In genomic region chr5:160685695-160686094, GRCh38 we compare ENCODE assay signal across 9 cellular contexts.
DNase-seq lines count a peak whose midpoint lies in the region; ATAC-seq, FAIRE-seq and TF ChIP-seq lines count a peak whose summit lies in the region.
"Had no signal": no experiment of that assay in that cellular context is flagged by ENCODE, and none has a peak within 500 bp of the region (broad histone marks: within the 10 kb centered on the region; RNA-seq: fewer than 3 reads in every experiment).

No MANE protein-coding gene starts in this region.

- in situ Hi-C loops in GM12878 (cut with MboI), result loop anchor here (5.0 kb wide), 1 partner anchor 52 kb away; no protein-coding TSS in a partner anchor

- no peaks in the 10 kb centered on the region for H3K9me3 ChIP-seq in A673 (ENCODE audit: low read depth, low read length, poor library complexity, severe bottlenecking)
- no peaks in the 10 kb centered on the region for H3K9me3 ChIP-seq in GM12878 (replicated peaks; ENCODE audit: control insufficient read depth, insufficient read depth, low read length)

- H3K4me2 ChIP-seq in GM12878 (ENCODE audit: control insufficient read depth, insufficient read depth), result no peak overlapping the region

- no peaks in the 10 kb centered on the region for H3K36me3 ChIP-seq in A673 (ENCODE audit: insufficient read depth, low read length, poor library complexity, severe bottlenecking)
- no peaks in the 10 kb centered on the region for H3K36me3 ChIP-seq in GM12878 (ENCODE audit: control insufficient read depth in 2 of 2, insufficient read depth in 2 of 2, low read length in 1 of 2)

- H3K27ac ChIP-seq in A673 (ENCODE audit: low read depth, low read length, poor library complexity, severe bottlenecking) (no peak overlapping the region), GM12878 (ENCODE audit: control insufficient read depth, insufficient read depth) (no peak overlapping the region)

- H3K9me3 Mint-ChIP-seq in naive thymus-derived CD8-positive, alpha-beta T cell, result peaks cover 0 to 4% (median 0%) of the 10 kb centered on the region in 9 donors

- H3K4me3 ChIP-seq in A673 (ENCODE audit: low read depth, low read length, poor library complexity, severe bottlenecking), result no peak overlapping the region
- H3K4me3 ChIP-seq in GM12878, result no peak overlapping the region

- H3K27me3 ChIP-seq in A673 (replicated peaks; ENCODE audit: insufficient read depth, low read depth, low read length, poor library complexity), result peaks cover 4% of the 10 kb centered on the region
- no peaks in the 10 kb centered on the region; a peak in 1 of 4 replicates for H3K27me3 ChIP-seq in GM12878 (replicated peaks in 1 of 2; ENCODE audit: control insufficient read depth in 2 of 2, insufficient read depth in 2 of 2, low read length in 1 of 2)

- no peak overlapping the region for H3K4me3 Mint-ChIP-seq in naive thymus-derived CD8-positive, alpha-beta T cell
- H3K4me3 Mint-ChIP-seq: naive B cell had no signal

- POLR2A ChIA-PET in A673 (lab: Charles Lee; ENCODE audit: low non-redundant PET) (no interaction called here), GM12878 (lab: Charles Lee) (no interaction called here)
- POLR2A ChIA-PET in naive thymus-derived CD8-positive, alpha-beta T cell (lab: Charles Lee), result no interaction called here

- H2AFZ ChIP-seq in GM12878 (ENCODE audit: control insufficient read depth, low read depth, low read length), result no peak overlapping the region

- no peaks in the 10 kb centered on the region for H3K36me3 Mint-ChIP-seq in naive thymus-derived CD8-positive, alpha-beta T cell
- H3K36me3 Mint-ChIP-seq: naive B cell had no signal

- peaks cover 0 to 12% (median 7%) of the 10 kb centered on the region in 5 donors for H3K27me3 Mint-ChIP-seq in naive thymus-derived CD8-positive, alpha-beta T cell

- H3K9ac ChIP-seq in GM12878 (ENCODE audit: control insufficient read depth, insufficient read depth, low read length), result no peak overlapping the region

- TF ChIP-seq CTCF in A673 (conservative IDR thresholded peaks at IDR 0.05; ENCODE audit: low read depth, low read length), result peak; percentile 50
- peak; percentile 47 to 70 (median 50) for TF ChIP-seq CTCF in GM12878 (IDR thresholded peaks at IDR 0.05 in 2 of 3, conservative IDR thresholded peaks at IDR 0.05 in 1 of 3; ENCODE audit: control insufficient read depth in 2 of 3, extremely low read depth in 1 of 3, insufficient read depth in 1 of 3, low read depth in 3 of 3, low read length in 3 of 3)

- DNase-seq in A673 (ENCODE audit: low spot score), result peak; percentile 27
- peak; percentile 13 for DNase-seq in GM12878 (ENCODE audit: low read depth, low spot score)
- DNase-seq in activated CD4-positive, alpha-beta T cell treated with anti-CD3 and anti-CD28 coated beads, Interleukin-2, amount 50 U/mL, for 4 hours, result no peak
- no peak for DNase-seq in naive thymus-derived CD8-positive, alpha-beta T cell
- DNase-seq in AG08395 (ENCODE audit: low spot score), result no peak
- DNase-seq: naive B cell had no signal

- no peaks in the 10 kb centered on the region for H3K4me1 Mint-ChIP-seq in naive thymus-derived CD8-positive, alpha-beta T cell
- H3K4me1 Mint-ChIP-seq: naive B cell had no signal

- H3K27ac Mint-ChIP-seq in naive thymus-derived CD8-positive, alpha-beta T cell, result no peak overlapping the region
- H3K27ac Mint-ChIP-seq: naive B cell had no signal

- H3K79me2 ChIP-seq in GM12878 (ENCODE audit: control insufficient read depth, insufficient read depth, low read length), result no peaks in the 10 kb centered on the region

- WGBS in GM12878 (ENCODE audit: insufficient coverage, insufficient replicate concordance, low lambda C conversion rate, missing lambda C conversion rate), result 8% methylated on average over 6 of the region's 6 CpGs

- H3K4me1 ChIP-seq in A673 (ENCODE audit: insufficient read depth, low read length, poor library complexity, severe bottlenecking), result no peaks in the 10 kb centered on the region
- H3K4me1 ChIP-seq in GM12878 (ENCODE audit: control insufficient read depth, insufficient read depth, low read length), result no peaks in the 10 kb centered on the region

- ATAC-seq in GM19351 (IDR thresholded peaks at IDR 0.05; ENCODE audit: unreplicated experiment) (peak; percentile 88), HG03457 (IDR thresholded peaks at IDR 0.05; ENCODE audit: unreplicated experiment) (peak; percentile 78), GM12878 (peak; percentile 89), GM18505 (IDR thresholded peaks at IDR 0.05; ENCODE audit: unreplicated experiment) (no peak)
- no peak for ATAC-seq in naive thymus-derived CD8-positive, alpha-beta T cell

- RAD21 ChIA-PET in GM12878 (lab: Charles Lee; ENCODE audit: unreplicated experiment), result no interaction called here

- SMC1A ChIA-PET in GM12878 (lab: Charles Lee; ENCODE audit: uncharacterized antibody, unreplicated experiment), result no interaction called here

- TF ChIP-seq RAD21 in GM12878 (IDR thresholded peaks at IDR 0.05; ENCODE audit: insufficient read depth, low read depth, low read length), result peak; percentile 64

- no peak for FAIRE-seq in GM12878 (lab: Jason Lieb, UNC)

- no peaks in the 10 kb centered on the region for H4K20me1 ChIP-seq in GM12878 (ENCODE audit: control insufficient read depth, insufficient read depth)

- no peak for TF ChIP-seq POLR2A in GM12878 (IDR thresholded peaks at IDR 0.05; ENCODE audit: low read depth, low read length)
- no peak for TF ChIP-seq POLR2A in GM18505 (IDR thresholded peaks at IDR 0.05; ENCODE audit: borderline replicate concordance, extremely low read depth, insufficient read depth, insufficient read length)

- no peak for TF ChIP-seq EP300 in GM12878 (IDR thresholded peaks at IDR 0.05; ENCODE audit: borderline replicate concordance in 1 of 2, control insufficient read depth in 1 of 2, low read depth in 2 of 2, low read length in 2 of 2)

- BruUV-seq in A673 (replicated peaks; lab: Mats Ljungman, UMichigan) (no TSS peak), GM12878 (replicated peaks; lab: Mats Ljungman, UMichigan) (no TSS peak)

- intact Hi-C loops in A673 (cut with micrococcal nuclease; ENCODE audit: unreplicated experiment), result no loop called here
- intact Hi-C loops in GM12878 (cut with micrococcal nuclease; ENCODE audit: unreplicated experiment), result loop anchor here (2.0 to 5.0 kb wide), 2 partner anchors 101 to 857 kb away; no protein-coding TSS in a partner anchor

- CTCF ChIA-PET in A673 (lab: Charles Lee), result no interaction called here
- CTCF ChIA-PET in GM12878 (lab: Yijun Ruan, JAX), result interaction anchor here (0.8 to 0.9 kb wide), 2 partner anchors 9 to 181 kb away, joined by 3 read pairs; no protein-coding TSS in a partner anchor

TF ChIP-seq in GM12878, 131 proteins besides CTCF, POLR2A, EP300 and RAD21:
- TF ChIP-seq, protein P1, sequence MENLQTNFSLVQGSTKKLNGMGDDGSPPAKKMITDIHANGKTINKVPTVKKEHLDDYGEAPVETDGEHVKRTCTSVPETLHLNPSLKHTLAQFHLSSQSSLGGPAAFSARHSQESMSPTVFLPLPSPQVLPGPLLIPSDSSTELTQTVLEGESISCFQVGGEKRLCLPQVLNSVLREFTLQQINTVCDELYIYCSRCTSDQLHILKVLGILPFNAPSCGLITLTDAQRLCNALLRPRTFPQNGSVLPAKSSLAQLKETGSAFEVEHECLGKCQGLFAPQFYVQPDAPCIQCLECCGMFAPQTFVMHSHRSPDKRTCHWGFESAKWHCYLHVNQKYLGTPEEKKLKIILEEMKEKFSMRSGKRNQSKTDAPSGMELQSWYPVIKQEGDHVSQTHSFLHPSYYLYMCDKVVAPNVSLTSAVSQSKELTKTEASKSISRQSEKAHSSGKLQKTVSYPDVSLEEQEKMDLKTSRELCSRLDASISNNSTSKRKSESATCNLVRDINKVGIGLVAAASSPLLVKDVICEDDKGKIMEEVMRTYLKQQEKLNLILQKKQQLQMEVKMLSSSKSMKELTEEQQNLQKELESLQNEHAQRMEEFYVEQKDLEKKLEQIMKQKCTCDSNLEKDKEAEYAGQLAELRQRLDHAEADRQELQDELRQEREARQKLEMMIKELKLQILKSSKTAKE (IDR thresholded peaks at IDR 0.05; ENCODE audit: low read depth, poor library complexity, severe bottlenecking), result no peak
- peak; percentile 58; the same call in 1 of the 2 replicates for TF ChIP-seq SMC3 (IDR thresholded peaks at IDR 0.05; ENCODE audit: borderline replicate concordance, low read length)
- no peak for TF ChIP-seq NR2C1 (IDR thresholded peaks at IDR 0.05)
- TF ChIP-seq TCF12 (IDR thresholded peaks at IDR 0.05; ENCODE audit: low read depth, low read length), result no peak
- no peak for TF ChIP-seq CREM (IDR thresholded peaks at IDR 0.05; ENCODE audit: low read depth)
- no peak for TF ChIP-seq TAF1 (IDR thresholded peaks at IDR 0.05; ENCODE audit: borderline replicate concordance, low read depth, low read length)

Comparison
In these comparisons a context has a peak if more than half of its experiments do, and no peak if none do; other contexts are left out.
1. DNase-seq: peak in A673 (single experiment) and GM12878 (single experiment); none in activated CD4-positive, alpha-beta T cell treated with anti-CD3 and anti-CD28 coated beads, Interleukin-2, amount 50 U/mL, for 4 hours (0 of 2), naive thymus-derived CD8-positive, alpha-beta T cell (0 of 10) and AG08395 (single experiment).
2. ATAC-seq: peak in GM19351 (single experiment), HG03457 (single experiment) and GM12878 (single experiment); none in naive thymus-derived CD8-positive, alpha-beta T cell (0 of 2) and GM18505 (single experiment).